13 cellular contexts compared by ENCODE assay signal in genomic region chr5:159182691-159183090, GRCh38. TPM values are rescaled to one million over a fixed set of nuclear protein-coding genes. Genes with fewer than 3 reads are reported as not detected.
DNase-seq lines count a peak whose midpoint lies in the region; ATAC-seq, FAIRE-seq and TF ChIP-seq lines count a peak whose summit lies in the region.
"Had no signal": no experiment of that assay in that cellular context is flagged by ENCODE, and none has a peak within 500 bp of the region (broad histone marks: within the 10 kb centered on the region; RNA-seq: fewer than 3 reads in every experiment).

No MANE protein-coding gene starts in this region.

- DNase-seq in EL (peak; percentile 57), astrocyte of the hippocampus (ENCODE audit: low read depth, low spot score) (peak; percentile 20), hepatocyte (ENCODE audit: low spot score) (no peak), aorta (no peak), D341Med (ENCODE audit: low spot score) (no peak)
- DNase-seq: NCI-H226, nucleus accumbens had no signal

- intact Hi-C loops in aorta (cut with DNase I) = no loop called here

- FAIRE-seq in A204.1 (lab: Jason Lieb, UNC) = peak; percentile 92
- FAIRE-seq: islet of Langerhans had no signal

- no peaks in the 10 kb centered on the region for H4K20me1 ChIP-seq in hepatocyte (ENCODE audit: insufficient read depth, poor library complexity, severe bottlenecking)

- no peak for ATAC-seq in aorta (ENCODE audit: low FRiP score)
- no peak for ATAC-seq in GM21423 (IDR thresholded peaks at IDR 0.05; ENCODE audit: unreplicated experiment)
- ATAC-seq in HG03378 (IDR thresholded peaks at IDR 0.05; ENCODE audit: unreplicated experiment) = no peak
- ATAC-seq: activated CD4-positive, CD25-positive, alpha-beta regulatory T cell treated with anti-CD3 and anti-CD28 coated beads, Interleukin-2, amount 50 U/mL, for 24 hours had no signal

- H3K4me3 ChIP-seq in hepatocyte (no peak overlapping the region), aorta (ENCODE audit: low read length in 2 of 2) (no peak overlapping the region)
- H3K4me3 ChIP-seq: thoracic aorta had no signal

- no peaks in the 10 kb centered on the region for H3K27me3 ChIP-seq in hepatocyte
- no peaks in the 10 kb centered on the region for H3K27me3 ChIP-seq in aorta (ENCODE audit: control insufficient read depth in 1 of 2, insufficient read depth in 2 of 2, low read length in 1 of 2)

- TF ChIP-seq CTCF in hepatocyte (IDR thresholded peaks at IDR 0.05; ENCODE audit: poor library complexity) = no peak

- H3K36me3 ChIP-seq in hepatocyte (replicated peaks; ENCODE audit: insufficient read depth, low read depth) (no peaks in the 10 kb centered on the region), aorta (ENCODE audit: control insufficient read depth in 1 of 2, insufficient read depth in 2 of 2, low read length in 1 of 2) (peaks cover 0 to 2% of the 10 kb centered on the region in 2 donors)
- H3K36me3 ChIP-seq: thoracic aorta had no signal

- H3K4me1 ChIP-seq in hepatocyte (ENCODE audit: insufficient read depth) (peaks cover 36% of the 10 kb centered on the region), aorta (ENCODE audit: control insufficient read depth in 1 of 2, insufficient read depth in 2 of 2, low read length in 2 of 2) (peaks cover 2 to 5% of the 10 kb centered on the region in 2 donors)

- H2AFZ ChIP-seq in hepatocyte = no peak overlapping the region

- H3K79me2 ChIP-seq in hepatocyte = peaks cover 17% of the 10 kb centered on the region

- WGBS in hepatocyte (ENCODE audit: low lambda C conversion rate, missing lambda C conversion rate) = 48% methylated on average over 1 of the region's 1 CpG
- 80 to 89% methylated on average over 1 of the region's 1 CpG for WGBS in aorta, 2 donors

- no peaks in the 10 kb centered on the region for H3K9me2 ChIP-seq in hepatocyte (replicated peaks; ENCODE audit: insufficient read depth)

- no peak overlapping the region for H3K4me2 ChIP-seq in hepatocyte

- peak overlapping the region; percentile 89 for H3K27ac ChIP-seq in hepatocyte
- H3K27ac ChIP-seq in aorta (ENCODE audit: low read depth in 1 of 2, low read length in 2 of 2) = no peak overlapping the region

- H3K9me3 ChIP-seq in hepatocyte (ENCODE audit: low read depth) = no peaks in the 10 kb centered on the region
- H3K9me3 ChIP-seq in aorta (ENCODE audit: control insufficient read depth, low read length) = no peaks in the 10 kb centered on the region
- H3K9me3 ChIP-seq: thoracic aorta had no signal

RNA-seq across cellular contexts. Expression of gene RNF145, which starts 26.7 kb away (rescaled TPM):
- total RNA-seq in hepatocyte (36.2 and 37.4 TPM in 2 replicates), aorta (10 to 100 TPM; 44.8 to 67.8 TPM)
- polyA plus RNA-seq in hepatocyte (13.0 and 15.1 TPM in 2 replicates), aorta (10 to 100 TPM; 17.9 to 44.2 TPM)

Comparison
In these comparisons a context has a peak if more than half of its experiments do, and no peak if none do; other contexts are left out.
1. DNase-seq: peak in EL (single experiment) and astrocyte of the hippocampus (single experiment); none in hepatocyte (single experiment), aorta (0 of 2) and D341Med (single experiment).